In genomic region chr3:124520970-124521369, GRCh38 we compare ENCODE assay signal across 1 cellular context.
TF ChIP-seq lines count a peak whose summit lies in the region.

No MANE protein-coding gene starts in this region.

TF ChIP-seq in WTC11, 78 proteins besides CTCF, POLR2A, EP300 and RAD21 (continued from another document):
- no peak for TF ChIP-seq NR3C1 (CRISPR knock-in tag; conservative IDR thresholded peaks at IDR 0.05; ENCODE audit: low read depth)
- TF ChIP-seq GTF2I (CRISPR knock-in tag; conservative IDR thresholded peaks at IDR 0.05) = no peak
- TF ChIP-seq HMGA2 (CRISPR knock-in tag; IDR thresholded peaks at IDR 0.05) = no peak
